1 cellular context compared by ENCODE assay signal in the genomic region with DNA sequence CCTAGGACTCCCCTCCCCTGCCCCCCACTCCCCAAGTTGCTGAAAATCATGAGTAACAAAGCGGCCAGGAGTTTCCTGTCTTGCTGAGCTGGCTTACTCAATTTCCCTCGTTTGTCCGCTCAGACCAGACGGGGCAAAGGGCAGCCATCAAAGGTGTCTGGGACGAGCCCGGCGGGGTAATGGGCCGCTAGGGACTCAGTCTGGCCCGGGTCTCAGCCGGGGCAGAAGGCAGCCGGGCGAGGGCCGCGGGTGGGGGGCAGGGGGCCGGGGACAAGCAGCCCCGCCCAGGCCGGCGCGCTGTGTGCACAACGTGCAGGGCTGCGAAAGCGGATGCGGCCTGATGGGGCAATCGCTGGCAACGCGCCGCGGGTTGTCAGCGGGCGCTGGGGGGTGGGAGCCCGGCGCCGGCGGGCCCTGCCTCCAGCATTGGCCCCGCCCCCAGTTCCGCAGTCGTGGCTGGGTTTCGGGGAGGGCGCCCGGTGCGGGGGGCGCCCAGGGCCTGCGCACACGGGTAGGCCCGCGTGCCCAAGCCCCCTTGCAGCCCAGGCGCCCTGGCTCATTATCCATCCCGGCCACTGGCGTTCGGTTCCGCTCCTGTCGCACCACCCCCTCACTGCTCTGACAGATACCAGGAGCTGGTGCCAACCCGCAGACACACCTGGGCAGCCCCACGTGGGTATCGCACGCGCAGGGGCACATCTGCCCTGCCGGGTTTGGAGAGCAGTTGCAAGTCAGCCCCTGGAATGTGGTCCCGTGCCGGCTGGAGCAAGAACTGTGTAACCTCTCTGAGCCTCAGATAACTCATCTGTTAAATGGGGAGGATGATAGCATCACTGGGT.
TF ChIP-seq lines count a peak whose summit lies in the region.

No MANE protein-coding gene starts in this region.

TF ChIP-seq in HepG2, 621 proteins besides CTCF, POLR2A, EP300 and RAD21 (continued from another document and continues in another):
- TF ChIP-seq ZNF567 (CRISPR knock-in tag; IDR thresholded peaks at IDR 0.05; ENCODE audit: borderline replicate concordance): peak; percentile 90; the same call in 1 of the 2 replicates
- peak; percentile 47; the same call in 1 of the 2 replicates for TF ChIP-seq ZNF317 (CRISPR knock-in tag; IDR thresholded peaks at IDR 0.05)
- TF ChIP-seq ZNF720 (CRISPR knock-in tag; IDR thresholded peaks at IDR 0.05): no peak
- TF ChIP-seq ZNF605 (CRISPR knock-in tag; IDR thresholded peaks at IDR 0.05): no peak
- TF ChIP-seq ZSCAN30 (CRISPR knock-in tag; IDR thresholded peaks at IDR 0.05): 0 out of 2 replicates have a peak, but pooled peaks have one; percentile 37
- no peak for TF ChIP-seq ZNF225 (CRISPR knock-in tag; IDR thresholded peaks at IDR 0.05)
- peak; percentile 15; the same call in 1 of the 2 replicates for TF ChIP-seq MEF2D (CRISPR knock-in tag; IDR thresholded peaks at IDR 0.05)
- peak; percentile 7 for TF ChIP-seq RBM22 (optimal IDR thresholded peaks at IDR 0.05; ENCODE audit: low read length)
- TF ChIP-seq NFE2 (CRISPR knock-in tag; IDR thresholded peaks at IDR 0.05): 0 out of 2 replicates have a peak, but pooled peaks have one; percentile 5
- TF ChIP-seq ZNF207 (IDR thresholded peaks at IDR 0.05; ENCODE audit: borderline replicate concordance): no peak
- TF ChIP-seq, protein P1, sequence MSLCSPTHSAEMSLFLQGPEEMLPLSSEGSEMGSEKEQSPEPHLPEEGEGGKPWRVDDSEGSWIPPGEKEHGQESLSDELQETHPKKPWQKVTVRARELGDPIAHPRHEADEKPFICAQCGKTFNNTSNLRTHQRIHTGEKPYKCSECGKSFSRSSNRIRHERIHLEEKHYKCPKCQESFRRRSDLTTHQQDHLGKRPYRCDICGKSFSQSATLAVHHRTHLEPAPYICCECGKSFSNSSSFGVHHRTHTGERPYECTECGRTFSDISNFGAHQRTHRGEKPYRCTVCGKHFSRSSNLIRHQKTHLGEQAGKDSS (CRISPR knock-in tag; IDR thresholded peaks at IDR 0.05; ENCODE audit: borderline replicate concordance, low read depth): peak; percentile 68; the same call in 1 of the 2 replicates
- TF ChIP-seq, protein P2, sequence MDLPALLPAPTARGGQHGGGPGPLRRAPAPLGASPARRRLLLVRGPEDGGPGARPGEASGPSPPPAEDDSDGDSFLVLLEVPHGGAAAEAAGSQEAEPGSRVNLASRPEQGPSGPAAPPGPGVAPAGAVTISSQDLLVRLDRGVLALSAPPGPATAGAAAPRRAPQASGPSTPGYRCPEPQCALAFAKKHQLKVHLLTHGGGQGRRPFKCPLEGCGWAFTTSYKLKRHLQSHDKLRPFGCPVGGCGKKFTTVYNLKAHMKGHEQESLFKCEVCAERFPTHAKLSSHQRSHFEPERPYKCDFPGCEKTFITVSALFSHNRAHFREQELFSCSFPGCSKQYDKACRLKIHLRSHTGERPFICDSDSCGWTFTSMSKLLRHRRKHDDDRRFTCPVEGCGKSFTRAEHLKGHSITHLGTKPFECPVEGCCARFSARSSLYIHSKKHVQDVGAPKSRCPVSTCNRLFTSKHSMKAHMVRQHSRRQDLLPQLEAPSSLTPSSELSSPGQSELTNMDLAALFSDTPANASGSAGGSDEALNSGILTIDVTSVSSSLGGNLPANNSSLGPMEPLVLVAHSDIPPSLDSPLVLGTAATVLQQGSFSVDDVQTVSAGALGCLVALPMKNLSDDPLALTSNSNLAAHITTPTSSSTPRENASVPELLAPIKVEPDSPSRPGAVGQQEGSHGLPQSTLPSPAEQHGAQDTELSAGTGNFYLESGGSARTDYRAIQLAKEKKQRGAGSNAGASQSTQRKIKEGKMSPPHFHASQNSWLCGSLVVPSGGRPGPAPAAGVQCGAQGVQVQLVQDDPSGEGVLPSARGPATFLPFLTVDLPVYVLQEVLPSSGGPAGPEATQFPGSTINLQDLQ (CRISPR knock-in tag; IDR thresholded peaks at IDR 0.05): no peak; the same call in 1 of the 2 replicates
- TF ChIP-seq, protein P3, sequence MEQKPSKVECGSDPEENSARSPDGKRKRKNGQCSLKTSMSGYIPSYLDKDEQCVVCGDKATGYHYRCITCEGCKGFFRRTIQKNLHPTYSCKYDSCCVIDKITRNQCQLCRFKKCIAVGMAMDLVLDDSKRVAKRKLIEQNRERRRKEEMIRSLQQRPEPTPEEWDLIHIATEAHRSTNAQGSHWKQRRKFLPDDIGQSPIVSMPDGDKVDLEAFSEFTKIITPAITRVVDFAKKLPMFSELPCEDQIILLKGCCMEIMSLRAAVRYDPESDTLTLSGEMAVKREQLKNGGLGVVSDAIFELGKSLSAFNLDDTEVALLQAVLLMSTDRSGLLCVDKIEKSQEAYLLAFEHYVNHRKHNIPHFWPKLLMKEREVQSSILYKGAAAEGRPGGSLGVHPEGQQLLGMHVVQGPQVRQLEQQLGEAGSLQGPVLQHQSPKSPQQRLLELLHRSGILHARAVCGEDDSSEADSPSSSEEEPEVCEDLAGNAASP (CRISPR knock-in tag; IDR thresholded peaks at IDR 0.05; ENCODE audit: borderline replicate concordance): peak; percentile 13; the same call in 1 of the 2 replicates
- TF ChIP-seq ARNT (IDR thresholded peaks at IDR 0.05): no peak
- TF ChIP-seq ZBTB38 (CRISPR knock-in tag; IDR thresholded peaks at IDR 0.05): peak; percentile 73; the same call in 1 of the 2 replicates
- TF ChIP-seq ZNF230 (CRISPR knock-in tag; IDR thresholded peaks at IDR 0.05): no peak
- no peak for TF ChIP-seq KDM5A (IDR thresholded peaks at IDR 0.05; ENCODE audit: borderline replicate concordance, low read length)
- TF ChIP-seq BORCS8-MEF2B (CRISPR knock-in tag; IDR thresholded peaks at IDR 0.05): no peak; the same call in 1 of the 2 replicates
- 0 out of 2 replicates have a peak, but pooled peaks have one; percentile 30 for TF ChIP-seq ZNF570 (CRISPR knock-in tag; IDR thresholded peaks at IDR 0.05; ENCODE audit: borderline replicate concordance)
- TF ChIP-seq YEATS4 (CRISPR knock-in tag; IDR thresholded peaks at IDR 0.05; ENCODE audit: borderline replicate concordance): peak; percentile 78
- no peak for TF ChIP-seq SIX4 (CRISPR knock-in tag; IDR thresholded peaks at IDR 0.05)
- TF ChIP-seq, protein P4, sequence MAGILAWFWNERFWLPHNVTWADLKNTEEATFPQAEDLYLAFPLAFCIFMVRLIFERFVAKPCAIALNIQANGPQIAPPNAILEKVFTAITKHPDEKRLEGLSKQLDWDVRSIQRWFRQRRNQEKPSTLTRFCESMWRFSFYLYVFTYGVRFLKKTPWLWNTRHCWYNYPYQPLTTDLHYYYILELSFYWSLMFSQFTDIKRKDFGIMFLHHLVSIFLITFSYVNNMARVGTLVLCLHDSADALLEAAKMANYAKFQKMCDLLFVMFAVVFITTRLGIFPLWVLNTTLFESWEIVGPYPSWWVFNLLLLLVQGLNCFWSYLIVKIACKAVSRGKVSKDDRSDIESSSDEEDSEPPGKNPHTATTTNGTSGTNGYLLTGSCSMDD (CRISPR knock-in tag; IDR thresholded peaks at IDR 0.05): no peak
- TF ChIP-seq, protein P5, sequence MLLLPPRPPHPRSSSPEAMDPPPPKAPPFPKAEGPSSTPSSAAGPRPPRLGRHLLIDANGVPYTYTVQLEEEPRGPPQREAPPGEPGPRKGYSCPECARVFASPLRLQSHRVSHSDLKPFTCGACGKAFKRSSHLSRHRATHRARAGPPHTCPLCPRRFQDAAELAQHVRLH (CRISPR knock-in tag; IDR thresholded peaks at IDR 0.05; ENCODE audit: borderline replicate concordance, low read depth): peak; percentile 68; the same call in 1 of the 2 replicates
- TF ChIP-seq, protein P6, sequence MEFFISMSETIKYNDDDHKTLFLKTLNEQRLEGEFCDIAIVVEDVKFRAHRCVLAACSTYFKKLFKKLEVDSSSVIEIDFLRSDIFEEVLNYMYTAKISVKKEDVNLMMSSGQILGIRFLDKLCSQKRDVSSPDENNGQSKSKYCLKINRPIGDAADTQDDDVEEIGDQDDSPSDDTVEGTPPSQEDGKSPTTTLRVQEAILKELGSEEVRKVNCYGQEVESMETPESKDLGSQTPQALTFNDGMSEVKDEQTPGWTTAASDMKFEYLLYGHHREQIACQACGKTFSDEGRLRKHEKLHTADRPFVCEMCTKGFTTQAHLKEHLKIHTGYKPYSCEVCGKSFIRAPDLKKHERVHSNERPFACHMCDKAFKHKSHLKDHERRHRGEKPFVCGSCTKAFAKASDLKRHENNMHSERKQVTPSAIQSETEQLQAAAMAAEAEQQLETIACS (CRISPR knock-in tag; IDR thresholded peaks at IDR 0.05): no peak; the same call in 1 of the 2 replicates
- no peak for TF ChIP-seq NCOA5 (CRISPR knock-in tag; IDR thresholded peaks at IDR 0.05)
- TF ChIP-seq TBX3 (IDR thresholded peaks at IDR 0.05; ENCODE audit: borderline replicate concordance): 0 out of 2 replicates have a peak, but pooled peaks have one; percentile 9
- TF ChIP-seq, protein P7, sequence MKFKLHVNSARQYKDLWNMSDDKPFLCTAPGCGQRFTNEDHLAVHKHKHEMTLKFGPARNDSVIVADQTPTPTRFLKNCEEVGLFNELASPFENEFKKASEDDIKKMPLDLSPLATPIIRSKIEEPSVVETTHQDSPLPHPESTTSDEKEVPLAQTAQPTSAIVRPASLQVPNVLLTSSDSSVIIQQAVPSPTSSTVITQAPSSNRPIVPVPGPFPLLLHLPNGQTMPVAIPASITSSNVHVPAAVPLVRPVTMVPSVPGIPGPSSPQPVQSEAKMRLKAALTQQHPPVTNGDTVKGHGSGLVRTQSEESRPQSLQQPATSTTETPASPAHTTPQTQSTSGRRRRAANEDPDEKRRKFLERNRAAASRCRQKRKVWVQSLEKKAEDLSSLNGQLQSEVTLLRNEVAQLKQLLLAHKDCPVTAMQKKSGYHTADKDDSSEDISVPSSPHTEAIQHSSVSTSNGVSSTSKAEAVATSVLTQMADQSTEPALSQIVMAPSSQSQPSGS (CRISPR knock-in tag; IDR thresholded peaks at IDR 0.05): no peak
- TF ChIP-seq ZSCAN21 (CRISPR knock-in tag; IDR thresholded peaks at IDR 0.05; ENCODE audit: borderline replicate concordance): 0 out of 2 replicates have a peak, but pooled peaks have one; percentile 18
- TF ChIP-seq THYN1 (CRISPR knock-in tag; IDR thresholded peaks at IDR 0.05; ENCODE audit: borderline replicate concordance, low read depth): no peak
- TF ChIP-seq, protein P8, sequence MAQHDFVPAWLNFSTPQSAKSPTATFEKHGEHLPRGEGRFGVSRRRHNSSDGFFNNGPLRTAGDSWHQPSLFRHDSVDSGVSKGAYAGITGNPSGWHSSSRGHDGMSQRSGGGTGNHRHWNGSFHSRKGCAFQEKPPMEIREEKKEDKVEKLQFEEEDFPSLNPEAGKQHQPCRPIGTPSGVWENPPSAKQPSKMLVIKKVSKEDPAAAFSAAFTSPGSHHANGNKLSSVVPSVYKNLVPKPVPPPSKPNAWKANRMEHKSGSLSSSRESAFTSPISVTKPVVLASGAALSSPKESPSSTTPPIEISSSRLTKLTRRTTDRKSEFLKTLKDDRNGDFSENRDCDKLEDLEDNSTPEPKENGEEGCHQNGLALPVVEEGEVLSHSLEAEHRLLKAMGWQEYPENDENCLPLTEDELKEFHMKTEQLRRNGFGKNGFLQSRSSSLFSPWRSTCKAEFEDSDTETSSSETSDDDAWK (CRISPR knock-in tag; IDR thresholded peaks at IDR 0.05): no peak
- peak in 1 of 2 experiments; percentile 60; a peak in 3 of 4 replicates for TF ChIP-seq NR2F1 (CRISPR knock-in tag; IDR thresholded peaks at IDR 0.05)
- no peak for TF ChIP-seq ZNF10 (CRISPR knock-in tag; IDR thresholded peaks at IDR 0.05; ENCODE audit: borderline replicate concordance, low read depth)
- TF ChIP-seq ZNF619 (CRISPR knock-in tag; IDR thresholded peaks at IDR 0.05): 0 out of 2 replicates have a peak, but pooled peaks have one; percentile 25
- TF ChIP-seq GZF1 (CRISPR knock-in tag; IDR thresholded peaks at IDR 0.05): no peak
- peak; percentile 66; the same call in 1 of the 2 replicates for TF ChIP-seq GFI1 (CRISPR knock-in tag; IDR thresholded peaks at IDR 0.05; ENCODE audit: borderline replicate concordance)
- TF ChIP-seq ZNF816 (CRISPR knock-in tag; IDR thresholded peaks at IDR 0.05; ENCODE audit: borderline replicate concordance): peak; percentile 43; the same call in 1 of the 2 replicates
- TF ChIP-seq, protein P9, sequence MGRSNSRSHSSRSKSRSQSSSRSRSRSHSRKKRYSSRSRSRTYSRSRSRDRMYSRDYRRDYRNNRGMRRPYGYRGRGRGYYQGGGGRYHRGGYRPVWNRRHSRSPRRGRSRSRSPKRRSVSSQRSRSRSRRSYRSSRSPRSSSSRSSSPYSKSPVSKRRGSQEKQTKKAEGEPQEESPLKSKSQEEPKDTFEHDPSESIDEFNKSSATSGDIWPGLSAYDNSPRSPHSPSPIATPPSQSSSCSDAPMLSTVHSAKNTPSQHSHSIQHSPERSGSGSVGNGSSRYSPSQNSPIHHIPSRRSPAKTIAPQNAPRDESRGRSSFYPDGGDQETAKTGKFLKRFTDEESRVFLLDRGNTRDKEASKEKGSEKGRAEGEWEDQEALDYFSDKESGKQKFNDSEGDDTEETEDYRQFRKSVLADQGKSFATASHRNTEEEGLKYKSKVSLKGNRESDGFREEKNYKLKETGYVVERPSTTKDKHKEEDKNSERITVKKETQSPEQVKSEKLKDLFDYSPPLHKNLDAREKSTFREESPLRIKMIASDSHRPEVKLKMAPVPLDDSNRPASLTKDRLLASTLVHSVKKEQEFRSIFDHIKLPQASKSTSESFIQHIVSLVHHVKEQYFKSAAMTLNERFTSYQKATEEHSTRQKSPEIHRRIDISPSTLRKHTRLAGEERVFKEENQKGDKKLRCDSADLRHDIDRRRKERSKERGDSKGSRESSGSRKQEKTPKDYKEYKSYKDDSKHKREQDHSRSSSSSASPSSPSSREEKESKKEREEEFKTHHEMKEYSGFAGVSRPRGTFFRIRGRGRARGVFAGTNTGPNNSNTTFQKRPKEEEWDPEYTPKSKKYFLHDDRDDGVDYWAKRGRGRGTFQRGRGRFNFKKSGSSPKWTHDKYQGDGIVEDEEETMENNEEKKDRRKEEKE (IDR thresholded peaks at IDR 0.05): no peak
- no peak for TF ChIP-seq HHEX (CRISPR knock-in tag; IDR thresholded peaks at IDR 0.05)
- TF ChIP-seq, protein P10, sequence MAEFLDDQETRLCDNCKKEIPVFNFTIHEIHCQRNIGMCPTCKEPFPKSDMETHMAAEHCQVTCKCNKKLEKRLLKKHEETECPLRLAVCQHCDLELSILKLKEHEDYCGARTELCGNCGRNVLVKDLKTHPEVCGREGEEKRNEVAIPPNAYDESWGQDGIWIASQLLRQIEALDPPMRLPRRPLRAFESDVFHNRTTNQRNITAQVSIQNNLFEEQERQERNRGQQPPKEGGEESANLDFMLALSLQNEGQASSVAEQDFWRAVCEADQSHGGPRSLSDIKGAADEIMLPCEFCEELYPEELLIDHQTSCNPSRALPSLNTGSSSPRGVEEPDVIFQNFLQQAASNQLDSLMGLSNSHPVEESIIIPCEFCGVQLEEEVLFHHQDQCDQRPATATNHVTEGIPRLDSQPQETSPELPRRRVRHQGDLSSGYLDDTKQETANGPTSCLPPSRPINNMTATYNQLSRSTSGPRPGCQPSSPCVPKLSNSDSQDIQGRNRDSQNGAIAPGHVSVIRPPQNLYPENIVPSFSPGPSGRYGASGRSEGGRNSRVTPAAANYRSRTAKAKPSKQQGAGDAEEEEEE (CRISPR knock-in tag; IDR thresholded peaks at IDR 0.05; ENCODE audit: borderline replicate concordance): no peak
- TF ChIP-seq EED (CRISPR knock-in tag; IDR thresholded peaks at IDR 0.05): no peak
- no peak for TF ChIP-seq REXO4 (CRISPR knock-in tag; IDR thresholded peaks at IDR 0.05; ENCODE audit: borderline replicate concordance)
- no peak for TF ChIP-seq EZH2 (conservative IDR thresholded peaks at IDR 0.05; ENCODE audit: low read depth, low read length)
- no peak for TF ChIP-seq ZNF326 (CRISPR knock-in tag; IDR thresholded peaks at IDR 0.05; ENCODE audit: borderline replicate concordance)
- TF ChIP-seq SRY (CRISPR knock-in tag; IDR thresholded peaks at IDR 0.05): peak; percentile 80; the same call in 1 of the 2 replicates
- 0 out of 2 replicates have a peak, but pooled peaks have one; percentile 19 for TF ChIP-seq ZNF224 (CRISPR knock-in tag; IDR thresholded peaks at IDR 0.05)
- TF ChIP-seq NR2C2 (CRISPR knock-in tag; IDR thresholded peaks at IDR 0.05; ENCODE audit: borderline replicate concordance): no peak; the same call in none of the 2 replicates
- TF ChIP-seq ZNF354B (CRISPR knock-in tag; IDR thresholded peaks at IDR 0.05): no peak
